ENCODE assay signal across 24 cellular contexts in genomic region chr2:187709063-187709462, GRCh38.
"Had no signal": no experiment of that assay in that cellular context is flagged by ENCODE, and none has a peak within 500 bp of the region (broad histone marks: within the 10 kb centered on the region; RNA-seq: fewer than 3 reads in every experiment).

No MANE protein-coding gene starts in this region.

- H3K27ac ChIP-seq: HL-60, SJSA1, SK-N-MC had no signal

- H3K9me3 ChIP-seq: SJSA1 had no signal

- H3K4me3 ChIP-seq: SJSA1, SK-N-MC had no signal

- H3K4me1 Mint-ChIP-seq: IgD-negative memory B cell had no signal

- H3K27me3 Mint-ChIP-seq: IgD-negative memory B cell had no signal

- H3K36me3 Mint-ChIP-seq: IgD-negative memory B cell had no signal

- H3K36me3 ChIP-seq: SJSA1 had no signal

- H3K4me3 Mint-ChIP-seq: IgD-negative memory B cell had no signal

- H3K27me3 ChIP-seq: SJSA1 had no signal

- DNase-seq: KBM-7, MV-4-11, NCI-H1048, NCI-H1105, NCI-H1417, NCI-H1436 treated with DMSO at 0.1 percent for 48 hours, NCI-H1694, NCI-H187 treated with DMSO at 0.1 percent for 48 hours, NCI-H2029 treated with DMSO at 0.1 percent for 48 hours, NCI-H2107, NCI-H2171, NCI-H226, NCI-H446, NCI-H510A, NCI-H524 treated with DMSO at 0.1 percent for 48 hours, NCI-H69, NCI-H774, Right ventricle myocardium superior, RPMI8226, SIG-M5 had no signal
